ENCODE assay signal across 1 cellular context in the genomic region with DNA sequence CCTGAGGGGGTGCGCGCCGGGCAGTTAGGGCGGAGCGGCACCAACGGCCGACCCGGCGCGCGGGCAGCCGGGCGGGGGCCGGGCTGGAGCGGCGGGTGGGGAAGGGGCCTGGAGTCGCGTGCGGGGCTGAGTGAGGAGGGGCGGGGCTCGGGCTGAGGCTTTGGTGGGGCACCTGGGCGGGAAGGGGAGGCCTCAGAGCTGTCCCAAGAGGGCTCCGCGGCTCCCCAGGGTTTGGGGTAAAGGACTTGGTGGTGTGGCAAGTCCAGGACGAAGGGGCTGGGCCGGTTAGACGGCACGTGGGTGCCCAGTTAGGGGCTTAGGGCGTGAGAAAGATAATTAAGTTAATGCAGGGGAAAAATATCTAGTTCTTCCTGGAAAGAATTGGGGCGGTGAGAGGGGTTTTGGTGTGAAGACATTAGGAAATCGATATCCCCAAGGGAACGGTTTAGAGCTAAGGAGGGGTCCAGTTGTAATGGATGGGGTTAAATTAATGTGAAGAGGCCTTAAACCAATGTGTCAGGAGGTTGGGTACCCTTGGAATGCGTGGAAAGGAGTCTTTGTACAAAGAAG.
TF ChIP-seq lines count a peak whose summit lies in the region.

No MANE protein-coding gene starts in this region.

TF ChIP-seq in HepG2, 621 proteins besides CTCF, POLR2A, EP300 and RAD21 (continued from another document and continues in another):
- TF ChIP-seq, protein P1, sequence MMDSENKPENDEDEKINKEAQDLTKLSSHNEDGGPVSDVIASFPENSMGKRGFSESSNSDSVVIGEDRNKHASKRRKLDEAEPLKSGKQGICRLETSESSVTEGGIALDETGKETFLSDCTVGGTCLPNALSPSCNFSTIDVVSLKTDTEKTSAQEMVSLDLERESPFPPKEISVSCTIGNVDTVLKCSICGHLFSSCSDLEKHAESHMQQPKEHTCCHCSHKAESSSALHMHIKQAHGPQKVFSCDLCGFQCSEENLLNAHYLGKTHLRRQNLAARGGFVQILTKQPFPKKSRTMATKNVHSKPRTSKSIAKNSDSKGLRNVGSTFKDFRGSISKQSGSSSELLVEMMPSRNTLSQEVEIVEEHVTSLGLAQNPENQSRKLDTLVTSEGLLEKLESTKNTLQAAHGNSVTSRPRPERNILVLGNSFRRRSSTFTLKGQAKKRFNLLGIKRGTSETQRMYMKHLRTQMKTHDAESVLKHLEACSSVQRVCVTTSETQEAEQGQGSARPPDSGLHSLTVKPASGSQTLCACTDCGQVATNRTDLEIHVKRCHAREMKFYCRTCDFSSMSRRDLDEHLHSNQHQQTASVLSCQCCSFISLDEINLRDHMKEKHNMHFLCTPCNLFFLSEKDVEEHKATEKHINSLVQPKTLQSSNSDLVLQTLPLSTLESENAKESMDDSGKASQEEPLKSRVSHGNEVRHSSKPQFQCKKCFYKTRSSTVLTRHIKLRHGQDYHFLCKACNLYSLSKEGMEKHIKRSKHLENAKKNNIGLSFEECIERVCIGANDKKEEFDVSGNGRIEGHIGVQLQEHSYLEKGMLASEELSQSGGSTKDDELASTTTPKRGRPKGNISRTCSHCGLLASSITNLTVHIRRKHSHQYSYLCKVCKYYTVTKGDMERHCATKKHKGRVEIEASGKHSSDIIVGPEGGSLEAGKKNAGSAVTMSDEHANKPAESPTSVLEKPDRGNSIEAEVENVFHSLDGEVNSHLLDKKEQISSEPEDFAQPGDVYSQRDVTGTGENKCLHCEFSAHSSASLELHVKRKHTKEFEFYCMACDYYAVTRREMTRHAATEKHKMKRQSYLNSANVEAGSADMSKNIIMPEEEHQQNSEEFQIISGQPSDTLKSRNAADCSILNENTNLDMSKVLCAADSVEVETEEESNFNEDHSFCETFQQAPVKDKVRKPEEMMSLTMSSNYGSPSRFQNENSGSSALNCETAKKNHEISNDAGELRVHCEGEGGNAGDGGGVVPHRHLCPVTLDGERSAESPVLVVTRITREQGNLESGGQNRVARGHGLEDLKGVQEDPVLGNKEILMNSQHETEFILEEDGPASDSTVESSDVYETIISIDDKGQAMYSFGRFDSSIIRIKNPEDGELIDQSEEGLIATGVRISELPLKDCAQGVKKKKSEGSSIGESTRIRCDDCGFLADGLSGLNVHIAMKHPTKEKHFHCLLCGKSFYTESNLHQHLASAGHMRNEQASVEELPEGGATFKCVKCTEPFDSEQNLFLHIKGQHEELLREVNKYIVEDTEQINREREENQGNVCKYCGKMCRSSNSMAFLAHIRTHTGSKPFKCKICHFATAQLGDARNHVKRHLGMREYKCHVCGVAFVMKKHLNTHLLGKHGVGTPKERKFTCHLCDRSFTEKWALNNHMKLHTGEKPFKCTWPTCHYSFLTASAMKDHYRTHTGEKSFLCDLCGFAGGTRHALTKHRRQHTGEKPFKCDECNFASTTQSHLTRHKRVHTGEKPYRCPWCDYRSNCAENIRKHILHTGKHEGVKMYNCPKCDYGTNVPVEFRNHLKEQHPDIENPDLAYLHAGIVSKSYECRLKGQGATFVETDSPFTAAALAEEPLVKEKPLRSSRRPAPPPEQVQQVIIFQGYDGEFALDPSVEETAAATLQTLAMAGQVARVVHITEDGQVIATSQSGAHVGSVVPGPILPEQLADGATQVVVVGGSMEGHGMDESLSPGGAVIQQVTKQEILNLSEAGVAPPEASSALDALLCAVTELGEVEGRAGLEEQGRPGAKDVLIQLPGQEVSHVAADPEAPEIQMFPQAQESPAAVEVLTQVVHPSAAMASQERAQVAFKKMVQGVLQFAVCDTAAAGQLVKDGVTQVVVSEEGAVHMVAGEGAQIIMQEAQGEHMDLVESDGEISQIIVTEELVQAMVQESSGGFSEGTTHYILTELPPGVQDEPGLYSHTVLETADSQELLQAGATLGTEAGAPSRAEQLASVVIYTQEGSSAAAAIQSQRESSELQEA (CRISPR knock-in tag; IDR thresholded peaks at IDR 0.05; ENCODE audit: not compliant biosample characterization), result no peak
- TF ChIP-seq ZNF703 (CRISPR knock-in tag; IDR thresholded peaks at IDR 0.05; ENCODE audit: borderline replicate concordance) (no peak), SRSF1 (optimal IDR thresholded peaks at IDR 0.05; ENCODE audit: low read depth, low read length) (no peak), ZFP36 (IDR thresholded peaks at IDR 0.05; ENCODE audit: borderline replicate concordance, low read depth, low read length, partially characterized antibody) (no peak), ZNF251 (CRISPR knock-in tag; IDR thresholded peaks at IDR 0.05) (no peak), ZNF337 (CRISPR knock-in tag; IDR thresholded peaks at IDR 0.05; ENCODE audit: borderline replicate concordance, low read depth) (no peak), ZNF772 (CRISPR knock-in tag; IDR thresholded peaks at IDR 0.05) (no peak), ZSCAN22 (CRISPR knock-in tag; IDR thresholded peaks at IDR 0.05) (no peak), ZNF619 (CRISPR knock-in tag; IDR thresholded peaks at IDR 0.05) (no peak), KLF9 (CRISPR knock-in tag; IDR thresholded peaks at IDR 0.05; ENCODE audit: low read depth) (no peak), PHF21A (CRISPR knock-in tag; IDR thresholded peaks at IDR 0.05) (0 out of 2 replicates have a peak, but pooled peaks have one; percentile 13), SATB2 (CRISPR knock-in tag; IDR thresholded peaks at IDR 0.05) (no peak), ZNF354B (CRISPR knock-in tag; IDR thresholded peaks at IDR 0.05) (no peak), SSRP1 (CRISPR knock-in tag; IDR thresholded peaks at IDR 0.05) (no peak), NR2F1 (CRISPR knock-in tag; IDR thresholded peaks at IDR 0.05) (no peak), ZNF816 (CRISPR knock-in tag; IDR thresholded peaks at IDR 0.05; ENCODE audit: borderline replicate concordance) (no peak), KDM3A (CRISPR knock-in tag; IDR thresholded peaks at IDR 0.05; ENCODE audit: low read depth) (no peak), ZMAT3 (CRISPR knock-in tag; conservative IDR thresholded peaks at IDR 0.05) (0 out of 2 replicates have a peak, but pooled peaks have one; percentile 5), CHCHD3 (CRISPR knock-in tag; IDR thresholded peaks at IDR 0.05) (no peak), IRX3 (CRISPR knock-in tag; IDR thresholded peaks at IDR 0.05; ENCODE audit: borderline replicate concordance, low read depth) (0 out of 2 replicates have a peak, but pooled peaks have one; percentile 15), ZNF530 (CRISPR knock-in tag; IDR thresholded peaks at IDR 0.05; ENCODE audit: low read depth) (no peak), ATF7-NPFF (CRISPR knock-in tag; IDR thresholded peaks at IDR 0.05; ENCODE audit: low read depth) (0 out of 2 replicates have a peak, but pooled peaks have one; percentile 8), AKAP8 (CRISPR knock-in tag; IDR thresholded peaks at IDR 0.05) (no peak), SRF (IDR thresholded peaks at IDR 0.05; ENCODE audit: low read depth, low read length) (no peak), ZNF749 (CRISPR knock-in tag; IDR thresholded peaks at IDR 0.05; ENCODE audit: borderline replicate concordance) (no peak)
- TF ChIP-seq, protein P2, sequence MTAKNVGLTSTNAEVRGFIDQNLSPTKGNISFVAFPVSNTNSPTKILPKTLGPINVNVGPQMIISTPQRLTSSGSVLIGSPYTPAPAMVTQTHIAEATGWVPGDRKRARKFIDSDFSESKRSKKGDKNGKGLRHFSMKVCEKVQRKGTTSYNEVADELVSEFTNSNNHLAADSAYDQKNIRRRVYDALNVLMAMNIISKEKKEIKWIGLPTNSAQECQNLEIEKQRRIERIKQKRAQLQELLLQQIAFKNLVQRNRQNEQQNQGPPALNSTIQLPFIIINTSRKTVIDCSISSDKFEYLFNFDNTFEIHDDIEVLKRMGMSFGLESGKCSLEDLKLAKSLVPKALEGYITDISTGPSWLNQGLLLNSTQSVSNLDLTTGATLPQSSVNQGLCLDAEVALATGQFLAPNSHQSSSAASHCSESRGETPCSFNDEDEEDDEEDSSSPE (CRISPR knock-in tag; IDR thresholded peaks at IDR 0.05), result no peak
- TF ChIP-seq, protein P3, sequence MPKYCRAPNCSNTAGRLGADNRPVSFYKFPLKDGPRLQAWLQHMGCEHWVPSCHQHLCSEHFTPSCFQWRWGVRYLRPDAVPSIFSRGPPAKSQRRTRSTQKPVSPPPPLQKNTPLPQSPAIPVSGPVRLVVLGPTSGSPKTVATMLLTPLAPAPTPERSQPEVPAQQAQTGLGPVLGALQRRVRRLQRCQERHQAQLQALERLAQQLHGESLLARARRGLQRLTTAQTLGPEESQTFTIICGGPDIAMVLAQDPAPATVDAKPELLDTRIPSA (CRISPR knock-in tag; IDR thresholded peaks at IDR 0.05; ENCODE audit: borderline replicate concordance), result no peak
- TF ChIP-seq, protein P4, sequence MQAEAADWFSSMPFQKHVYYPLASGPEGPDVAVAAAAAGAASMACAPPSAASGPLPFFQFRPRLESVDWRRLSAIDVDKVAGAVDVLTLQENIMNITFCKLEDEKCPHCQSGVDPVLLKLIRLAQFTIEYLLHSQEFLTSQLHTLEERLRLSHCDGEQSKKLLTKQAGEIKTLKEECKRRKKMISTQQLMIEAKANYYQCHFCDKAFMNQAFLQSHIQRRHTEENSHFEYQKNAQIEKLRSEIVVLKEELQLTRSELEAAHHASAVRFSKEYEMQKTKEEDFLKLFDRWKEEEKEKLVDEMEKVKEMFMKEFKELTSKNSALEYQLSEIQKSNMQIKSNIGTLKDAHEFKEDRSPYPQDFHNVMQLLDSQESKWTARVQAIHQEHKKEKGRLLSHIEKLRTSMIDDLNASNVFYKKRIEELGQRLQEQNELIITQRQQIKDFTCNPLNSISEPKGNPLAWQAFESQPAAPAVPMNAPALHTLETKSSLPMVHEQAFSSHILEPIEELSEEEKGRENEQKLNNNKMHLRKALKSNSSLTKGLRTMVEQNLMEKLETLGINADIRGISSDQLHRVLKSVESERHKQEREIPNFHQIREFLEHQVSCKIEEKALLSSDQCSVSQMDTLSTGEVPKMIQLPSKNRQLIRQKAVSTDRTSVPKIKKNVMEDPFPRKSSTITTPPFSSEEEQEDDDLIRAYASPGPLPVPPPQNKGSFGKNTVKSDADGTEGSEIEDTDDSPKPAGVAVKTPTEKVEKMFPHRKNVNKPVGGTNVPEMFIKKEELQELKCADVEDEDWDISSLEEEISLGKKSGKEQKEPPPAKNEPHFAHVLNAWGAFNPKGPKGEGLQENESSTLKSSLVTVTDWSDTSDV (CRISPR knock-in tag; IDR thresholded peaks at IDR 0.05), result no peak
- TF ChIP-seq, protein P5, sequence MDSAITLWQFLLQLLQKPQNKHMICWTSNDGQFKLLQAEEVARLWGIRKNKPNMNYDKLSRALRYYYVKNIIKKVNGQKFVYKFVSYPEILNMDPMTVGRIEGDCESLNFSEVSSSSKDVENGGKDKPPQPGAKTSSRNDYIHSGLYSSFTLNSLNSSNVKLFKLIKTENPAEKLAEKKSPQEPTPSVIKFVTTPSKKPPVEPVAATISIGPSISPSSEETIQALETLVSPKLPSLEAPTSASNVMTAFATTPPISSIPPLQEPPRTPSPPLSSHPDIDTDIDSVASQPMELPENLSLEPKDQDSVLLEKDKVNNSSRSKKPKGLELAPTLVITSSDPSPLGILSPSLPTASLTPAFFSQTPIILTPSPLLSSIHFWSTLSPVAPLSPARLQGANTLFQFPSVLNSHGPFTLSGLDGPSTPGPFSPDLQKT (CRISPR knock-in tag; IDR thresholded peaks at IDR 0.05; ENCODE audit: borderline replicate concordance), result no peak
- TF ChIP-seq, protein P6, sequence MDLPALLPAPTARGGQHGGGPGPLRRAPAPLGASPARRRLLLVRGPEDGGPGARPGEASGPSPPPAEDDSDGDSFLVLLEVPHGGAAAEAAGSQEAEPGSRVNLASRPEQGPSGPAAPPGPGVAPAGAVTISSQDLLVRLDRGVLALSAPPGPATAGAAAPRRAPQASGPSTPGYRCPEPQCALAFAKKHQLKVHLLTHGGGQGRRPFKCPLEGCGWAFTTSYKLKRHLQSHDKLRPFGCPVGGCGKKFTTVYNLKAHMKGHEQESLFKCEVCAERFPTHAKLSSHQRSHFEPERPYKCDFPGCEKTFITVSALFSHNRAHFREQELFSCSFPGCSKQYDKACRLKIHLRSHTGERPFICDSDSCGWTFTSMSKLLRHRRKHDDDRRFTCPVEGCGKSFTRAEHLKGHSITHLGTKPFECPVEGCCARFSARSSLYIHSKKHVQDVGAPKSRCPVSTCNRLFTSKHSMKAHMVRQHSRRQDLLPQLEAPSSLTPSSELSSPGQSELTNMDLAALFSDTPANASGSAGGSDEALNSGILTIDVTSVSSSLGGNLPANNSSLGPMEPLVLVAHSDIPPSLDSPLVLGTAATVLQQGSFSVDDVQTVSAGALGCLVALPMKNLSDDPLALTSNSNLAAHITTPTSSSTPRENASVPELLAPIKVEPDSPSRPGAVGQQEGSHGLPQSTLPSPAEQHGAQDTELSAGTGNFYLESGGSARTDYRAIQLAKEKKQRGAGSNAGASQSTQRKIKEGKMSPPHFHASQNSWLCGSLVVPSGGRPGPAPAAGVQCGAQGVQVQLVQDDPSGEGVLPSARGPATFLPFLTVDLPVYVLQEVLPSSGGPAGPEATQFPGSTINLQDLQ (CRISPR knock-in tag; IDR thresholded peaks at IDR 0.05), result peak; percentile 62; the same call in 1 of the 2 replicates
- TF ChIP-seq, protein P7, sequence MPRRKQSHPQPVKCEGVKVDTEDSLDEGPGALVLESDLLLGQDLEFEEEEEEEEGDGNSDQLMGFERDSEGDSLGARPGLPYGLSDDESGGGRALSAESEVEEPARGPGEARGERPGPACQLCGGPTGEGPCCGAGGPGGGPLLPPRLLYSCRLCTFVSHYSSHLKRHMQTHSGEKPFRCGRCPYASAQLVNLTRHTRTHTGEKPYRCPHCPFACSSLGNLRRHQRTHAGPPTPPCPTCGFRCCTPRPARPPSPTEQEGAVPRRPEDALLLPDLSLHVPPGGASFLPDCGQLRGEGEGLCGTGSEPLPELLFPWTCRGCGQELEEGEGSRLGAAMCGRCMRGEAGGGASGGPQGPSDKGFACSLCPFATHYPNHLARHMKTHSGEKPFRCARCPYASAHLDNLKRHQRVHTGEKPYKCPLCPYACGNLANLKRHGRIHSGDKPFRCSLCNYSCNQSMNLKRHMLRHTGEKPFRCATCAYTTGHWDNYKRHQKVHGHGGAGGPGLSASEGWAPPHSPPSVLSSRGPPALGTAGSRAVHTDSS (CRISPR knock-in tag; conservative IDR thresholded peaks at IDR 0.05), result no peak
- TF ChIP-seq, protein P8, sequence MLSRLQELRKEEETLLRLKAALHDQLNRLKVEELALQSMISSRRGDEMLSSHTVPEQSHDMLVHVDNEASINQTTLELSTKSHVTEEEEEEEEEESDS (CRISPR knock-in tag; IDR thresholded peaks at IDR 0.05; ENCODE audit: borderline replicate concordance), result no peak
- TF ChIP-seq, protein P9, sequence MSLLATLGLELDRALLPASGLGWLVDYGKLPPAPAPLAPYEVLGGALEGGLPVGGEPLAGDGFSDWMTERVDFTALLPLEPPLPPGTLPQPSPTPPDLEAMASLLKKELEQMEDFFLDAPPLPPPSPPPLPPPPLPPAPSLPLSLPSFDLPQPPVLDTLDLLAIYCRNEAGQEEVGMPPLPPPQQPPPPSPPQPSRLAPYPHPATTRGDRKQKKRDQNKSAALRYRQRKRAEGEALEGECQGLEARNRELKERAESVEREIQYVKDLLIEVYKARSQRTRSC (CRISPR knock-in tag; IDR thresholded peaks at IDR 0.05; ENCODE audit: low read depth), result no peak
- TF ChIP-seq, protein P10, sequence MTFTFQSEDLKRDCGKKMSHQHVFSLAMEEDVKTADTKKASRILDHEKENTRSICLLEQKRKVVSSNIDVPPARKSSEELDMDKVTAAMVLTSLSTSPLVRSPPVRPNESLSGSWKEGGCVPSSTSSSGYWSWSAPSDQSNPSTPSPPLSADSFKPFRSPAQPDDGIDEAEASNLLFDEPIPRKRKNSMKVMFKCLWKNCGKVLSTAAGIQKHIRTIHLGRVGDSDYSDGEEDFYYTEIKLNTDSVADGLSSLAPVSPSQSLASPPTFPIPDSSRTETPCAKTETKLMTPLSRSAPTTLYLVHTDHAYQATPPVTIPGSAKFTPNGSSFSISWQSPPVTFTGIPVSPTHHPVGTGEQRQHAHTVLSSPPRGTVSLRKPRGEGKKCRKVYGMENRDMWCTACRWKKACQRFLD (CRISPR knock-in tag; IDR thresholded peaks at IDR 0.05; ENCODE audit: borderline replicate concordance), result no peak
